ENCODE assay signal across 15 cellular contexts in genomic region chr18:58638446-58638845, GRCh38. TPM values are rescaled to one million over a fixed set of nuclear protein-coding genes. Genes with fewer than 3 reads are reported as not detected.
DNase-seq lines count a peak whose midpoint lies in the region; ATAC-seq and TF ChIP-seq lines count a peak whose summit lies in the region.
"Had no signal": no experiment of that assay in that cellular context is flagged by ENCODE, and none has a peak within 500 bp of the region (broad histone marks: within the 10 kb centered on the region; RNA-seq: fewer than 3 reads in every experiment).

No MANE protein-coding gene starts in this region.

- TF ChIP-seq POLR2A in right lobe of liver (IDR thresholded peaks at IDR 0.05), result no peak

- H3K36me3 ChIP-seq in right lobe of liver, result no peaks in the 10 kb centered on the region
- H3K36me3 ChIP-seq: adrenal gland, SJSA1, thoracic aorta had no signal

- no peaks in the 10 kb centered on the region for H3K27me3 ChIP-seq in right lobe of liver
- H3K27me3 ChIP-seq: adrenal gland, SJSA1 had no signal

- ATAC-seq in HG02884 (IDR thresholded peaks at IDR 0.05; ENCODE audit: unreplicated experiment) (peak; percentile 62), right lobe of liver (no peak)

- no peaks in the 10 kb centered on the region for H3K4me1 ChIP-seq in right lobe of liver
- H3K4me1 ChIP-seq: adrenal gland had no signal

- WGBS in right lobe of liver (ENCODE audit: insufficient coverage, low coverage, low lambda C conversion rate, missing lambda C conversion rate), result 58% methylated on average over 2 of the region's 2 CpGs

- DNase-seq in EH (ENCODE audit: low read depth) (peak; percentile 40), SIG-M5 (lab: John Stamatoyannopoulos, UW) (peak; percentile 38), kidney tubule cell (ENCODE audit: low spot score) (peak; percentile 67), right lobe of liver (no peak), H4 (ENCODE audit: low spot score) (no peak), NCI-H345 treated with DMSO at 0.1 percent for 48 hours (lab: John Stamatoyannopoulos, UW; ENCODE audit: unreplicated experiment) (no peak), NCI-H82 (lab: John Stamatoyannopoulos, UW) (no peak)
- DNase-seq: adrenal gland; CD8-positive, alpha-beta memory T cell; NCI-H2081; nucleus accumbens; stimulated activated CD4-positive, alpha-beta T cell treated with anti-CD3 and anti-CD28 coated beads, Interleukin-4, amount 100 ng/mL, for 24 hours had no signal

- intact Hi-C loops in right lobe of liver (cut with DNase I), result no loop called here

- no peak overlapping the region for H3K27ac ChIP-seq in right lobe of liver
- H3K27ac ChIP-seq: adrenal gland, SJSA1, thoracic aorta had no signal

- TF ChIP-seq CTCF in right lobe of liver (IDR thresholded peaks at IDR 0.05), result no peak

- H3K4me3 ChIP-seq in right lobe of liver, result no peak overlapping the region
- H3K4me3 ChIP-seq: adrenal gland, SJSA1, thoracic aorta had no signal

- H3K9me3 ChIP-seq in right lobe of liver, result no peaks in the 10 kb centered on the region
- H3K9me3 ChIP-seq: adrenal gland, SJSA1, thoracic aorta had no signal

RNA-seq across cellular contexts. Expression of gene ALPK2, which starts 9.6 kb away (rescaled TPM):
- total RNA-seq in right lobe of liver, result 10 to 100 TPM in 3 of 6 experiments, 1 to 10 TPM in 2, under 1 TPM in 1; 0.66 to 27.9 (median 8.4) TPM
- total RNA-seq in H4 (2014; rRNA removed; shearing (Covaris generic)), result 19.0 and 25.3 TPM in 2 replicates
- total RNA-seq: thoracic aorta had no signal

RNA-seq across cellular contexts. Expression of gene MALT1, which starts 32.8 kb away (rescaled TPM):
- 10 to 100 TPM in 3 of 6 experiments, 1 to 10 TPM in 3; 9.2 to 16.0 (median 10.2) TPM for total RNA-seq in right lobe of liver
- total RNA-seq in H4 (2014; rRNA removed; shearing (Covaris generic)), result 20.0 and 21.5 TPM in 2 replicates

Comparison
In these comparisons a context has a peak if more than half of its experiments do, and no peak if none do; other contexts are left out.
1. DNase-seq: peak in EH (single experiment), SIG-M5 (single experiment) and kidney tubule cell (single experiment); none in right lobe of liver (0 of 3), H4 (single experiment), NCI-H345 treated with DMSO at 0.1 percent for 48 hours (single experiment) and NCI-H82 (single experiment).